9 cellular contexts compared by ENCODE assay signal in genomic region chr6:20202070-20202658, GRCh38. TPM values are rescaled to one million over a fixed set of nuclear protein-coding genes. Genes with fewer than 3 reads are reported as not detected.
DNase-seq lines count a peak whose midpoint lies in the region; TF ChIP-seq lines count a peak whose summit lies in the region.
"Had no signal": no experiment of that assay in that cellular context is flagged by ENCODE, and none has a peak within 500 bp of the region (broad histone marks: within the 10 kb centered on the region; RNA-seq: fewer than 3 reads in every experiment).

No MANE protein-coding gene starts in this region.

- CTCF ChIA-PET in A673 (lab: Charles Lee): no interaction called here

- no peaks in the 10 kb centered on the region for H3K36me3 Mint-ChIP-seq in progenitor cell of endocrine pancreas (ENCODE audit: insufficient read depth)

- H3K9me3 ChIP-seq in prostate gland (no peaks in the 10 kb centered on the region), A673 (ENCODE audit: low read depth, low read length, poor library complexity, severe bottlenecking) (no peaks in the 10 kb centered on the region)

- H3K9me3 Mint-ChIP-seq in progenitor cell of endocrine pancreas (ENCODE audit: low read depth): no peaks in the 10 kb centered on the region

- 20% methylated on average over 1 of the region's 1 CpG for WGBS in prostate gland

- no peak overlapping the region for H3K4me3 ChIP-seq in prostate gland
- no peak overlapping the region for H3K4me3 ChIP-seq in A673 (ENCODE audit: low read depth, low read length, poor library complexity, severe bottlenecking)

- H3K4me1 Mint-ChIP-seq in progenitor cell of endocrine pancreas (ENCODE audit: low read depth): peaks cover 10% of the 10 kb centered on the region

- no TSS peak for BruUV-seq in A673 (replicated peaks; lab: Mats Ljungman, UMichigan)

- H3K27me3 ChIP-seq in prostate gland (replicated peaks; ENCODE audit: insufficient read depth) (no peaks in the 10 kb centered on the region), A673 (replicated peaks; ENCODE audit: insufficient read depth, low read depth, low read length, poor library complexity) (no peaks in the 10 kb centered on the region)

- H3K27me3 Mint-ChIP-seq in progenitor cell of endocrine pancreas: peaks cover 24% of the 10 kb centered on the region

- TF ChIP-seq POLR2A in prostate gland (IDR thresholded peaks at IDR 0.05): no peak

- intact Hi-C loops in prostate gland (cut with DNase I) (no loop called here), A673 (cut with micrococcal nuclease; ENCODE audit: unreplicated experiment) (no loop called here)

- no peak overlapping the region for H3K27ac Mint-ChIP-seq in progenitor cell of endocrine pancreas

- H3K36me3 ChIP-seq in prostate gland: no peaks in the 10 kb centered on the region
- H3K36me3 ChIP-seq in A673 (ENCODE audit: insufficient read depth, low read length, poor library complexity, severe bottlenecking): no peaks in the 10 kb centered on the region

- H3K4me1 ChIP-seq in prostate gland (replicated peaks) (peaks cover 6% of the 10 kb centered on the region), A673 (ENCODE audit: insufficient read depth, low read length, poor library complexity, severe bottlenecking) (peaks cover 7% of the 10 kb centered on the region)

- TF ChIP-seq CTCF in prostate gland (IDR thresholded peaks at IDR 0.05) (no peak), progenitor cell of endocrine pancreas (IDR thresholded peaks at IDR 0.05; ENCODE audit: unreplicated experiment) (no peak), A673 (conservative IDR thresholded peaks at IDR 0.05; ENCODE audit: low read depth, low read length) (no peak)

- DNase-seq in DMS79 treated with DMSO at 0.1 percent for 48 hours (lab: John Stamatoyannopoulos, UW) (peak; percentile 43), DMS79 (lab: John Stamatoyannopoulos, UW) (no peak), HCEC 1CT (peak; percentile 56), LoVo (ENCODE audit: low spot score) (peak; percentile 71), amniotic epithelial cell (ENCODE audit: low read depth) (peak; percentile 66), prostate gland (ENCODE audit: low spot score) (no peak), progenitor cell of endocrine pancreas (ENCODE audit: low spot score, unreplicated experiment) (no peak), A673 (ENCODE audit: low spot score) (no peak)

- H3K27ac ChIP-seq in prostate gland (peak overlapping the region; percentile 32 to 65), A673 (ENCODE audit: low read depth, low read length, poor library complexity, severe bottlenecking) (no peak overlapping the region)
- H3K27ac ChIP-seq: 22Rv1 had no signal

- POLR2A ChIA-PET in A673 (lab: Charles Lee; ENCODE audit: low non-redundant PET): no interaction called here

- H3K4me3 Mint-ChIP-seq in progenitor cell of endocrine pancreas (ENCODE audit: low read depth): no peak overlapping the region

RNA-seq across cellular contexts. Expression of gene MBOAT1, which starts 10.1 kb away (rescaled TPM):
- total RNA-seq in prostate gland: 10 to 100 TPM in 1 of 2 donors, 1 to 10 TPM in 1; 8.6 to 14.1 TPM
- total RNA-seq in progenitor cell of endocrine pancreas: 3.0 and 4.5 TPM in 2 replicates
- 6.3 and 8.2 TPM in 2 replicates for total RNA-seq in A673 (2021)

Comparison
In these comparisons a context has a peak if more than half of its experiments do, and no peak if none do; other contexts are left out.
1. DNase-seq: peak in DMS79 treated with DMSO at 0.1 percent for 48 hours (single experiment), HCEC 1CT (single experiment), LoVo (single experiment) and amniotic epithelial cell (single experiment); none in DMS79 (single experiment), prostate gland (single experiment), progenitor cell of endocrine pancreas (single experiment) and A673 (single experiment).